In the genomic region with DNA sequence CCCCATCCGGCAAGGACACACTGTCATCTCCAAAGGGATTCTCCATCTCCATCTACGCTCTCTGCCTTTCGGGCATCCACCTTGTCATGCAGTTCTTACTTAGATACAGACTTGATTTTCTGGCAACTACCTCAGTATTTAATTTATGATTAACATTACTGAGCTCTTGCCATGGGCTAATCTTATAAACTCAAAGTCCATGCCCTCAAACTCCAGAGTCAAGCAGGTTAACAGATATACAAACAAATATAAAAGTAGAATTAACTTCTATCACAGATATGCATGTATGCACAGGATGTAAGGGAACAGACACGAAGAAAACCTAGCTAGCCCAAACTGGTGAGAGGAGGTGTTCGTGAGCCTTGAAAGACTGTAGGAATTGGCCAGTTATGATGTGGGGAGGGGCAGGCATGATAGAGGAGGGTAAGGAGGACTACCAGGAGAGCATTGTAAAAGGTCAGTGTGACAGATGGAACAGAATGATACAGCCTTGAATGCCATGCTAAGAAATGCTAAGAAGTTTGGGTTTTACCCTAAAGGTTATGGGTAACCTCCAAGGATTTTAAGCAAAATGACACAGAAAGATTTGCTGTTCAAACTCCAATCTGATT, we compare ENCODE assay signal across 32 cellular contexts.
"Had no signal": no experiment of that assay in that cellular context is flagged by ENCODE, and none has a peak within 500 bp of the region (broad histone marks: within the 10 kb centered on the region; RNA-seq: fewer than 3 reads in every experiment).

No MANE protein-coding gene starts in this region.

- ATAC-seq: activated CD4-positive, alpha-beta T cell treated with anti-CD3 and anti-CD28 coated beads for 36 hours; activated CD8-positive, alpha-beta memory T cell treated with anti-CD3 and anti-CD28 coated beads, Interleukin-2, amount 10 ng/mL, durations not matched to agents 7 days and 5 days; activated CD8-positive, alpha-beta T cell treated with anti-CD3 and anti-CD28 coated beads, Interleukin-2, amount 10 ng/mL, durations not matched to agents 7 days and 5 days; activated naive CD8-positive, alpha-beta T cell treated with anti-CD3 and anti-CD28 coated beads, Interleukin-2, amount 50 U/mL, for 24 hours; activated T-cell treated with anti-CD3 and anti-CD28 coated beads, Interleukin-2, amount 50 U/mL, for 72 hours; activated T-helper 17 cell treated with anti-CD3 and anti-CD28 coated beads, Interleukin-2, amount 50 U/mL, for 72 hours; T-helper 17 cell had no signal

- H3K27ac ChIP-seq: adrenal gland, breast epithelium, cardiac muscle cell, colonic mucosa, epithelial cell of prostate had no signal

- DNase-seq: activated CD4-positive, alpha-beta memory T cell treated with anti-CD3 and anti-CD28 coated beads for 36 hours; activated CD4-positive, alpha-beta T cell treated with anti-CD3 and anti-CD28 coated beads for 36 hours; activated CD4-positive, alpha-beta T cell treated with anti-CD3 and anti-CD28 coated beads, Interleukin-2, amount 10 ng/mL, durations not matched to agents 24 days and 14 days; activated CD4-positive, CD25-positive, alpha-beta regulatory T cell; activated CD4-positive, CD25-positive, alpha-beta regulatory T cell treated with anti-CD3 and anti-CD28 coated beads, Interleukin-2, amount 50 U/mL, for 72 hours; activated CD8-positive, alpha-beta memory T cell treated with anti-CD3 and anti-CD28 coated beads, Interleukin-2, amount 10 ng/mL, durations not matched to agents 7 days and 5 days; activated CD8-positive, alpha-beta memory T cell treated with anti-CD3 and anti-CD28 coated beads, Interleukin-2, amount 50 U/mL, for 4 hours; activated CD8-positive, alpha-beta T cell treated with anti-CD3 and anti-CD28 coated beads, Interleukin-2, amount 10 ng/mL, durations not matched to agents 7 days and 5 days; activated effector memory CD4-positive, alpha-beta T cell treated with Interleukin-2 at 50 U/mL for 16 hours; activated naive CD4-positive, alpha-beta T cell treated with anti-CD3 and anti-CD28 coated beads for 36 hours; activated naive CD8-positive, alpha-beta T cell treated with anti-CD3 and anti-CD28 coated beads for 36 hours; activated naive CD8-positive, alpha-beta T cell treated with anti-CD3 and anti-CD28 coated beads, Interleukin-2, amount 50 U/mL, for 24 hours; activated T-cell treated with anti-CD3 and anti-CD28 coated beads, Interleukin-2, amount 50 U/mL, for 24 hours; activated T-cell treated with anti-CD3 and anti-CD28 coated beads, Interleukin-2, amount 50 U/mL, for 72 hours; adrenal gland; amygdala; aorta; central memory CD4-positive, alpha-beta T cell; cerebellar nuclear complex; colonic mucosa; effector CD8-positive, alpha-beta T cell; foreskin fibroblast; T-helper 1 cell; T-helper 17 cell; T1000 had no signal

- H3K9me3 ChIP-seq: adrenal gland, breast epithelium, colonic mucosa had no signal

- FAIRE-seq: endometrium, endothelial cell of umbilical vein, frontal cortex had no signal

- H3K36me3 ChIP-seq: adrenal gland, breast epithelium, cardiac muscle cell, colonic mucosa had no signal

- H3K4me3 ChIP-seq: adrenal gland, breast epithelium, cardiac muscle cell, colonic mucosa had no signal

- H3K4me1 ChIP-seq: breast epithelium, colonic mucosa had no signal

- H3K27me3 ChIP-seq: adrenal gland, breast epithelium, cardiac muscle cell, colonic mucosa had no signal
